14 cellular contexts compared by ENCODE assay signal in the genomic region with DNA sequence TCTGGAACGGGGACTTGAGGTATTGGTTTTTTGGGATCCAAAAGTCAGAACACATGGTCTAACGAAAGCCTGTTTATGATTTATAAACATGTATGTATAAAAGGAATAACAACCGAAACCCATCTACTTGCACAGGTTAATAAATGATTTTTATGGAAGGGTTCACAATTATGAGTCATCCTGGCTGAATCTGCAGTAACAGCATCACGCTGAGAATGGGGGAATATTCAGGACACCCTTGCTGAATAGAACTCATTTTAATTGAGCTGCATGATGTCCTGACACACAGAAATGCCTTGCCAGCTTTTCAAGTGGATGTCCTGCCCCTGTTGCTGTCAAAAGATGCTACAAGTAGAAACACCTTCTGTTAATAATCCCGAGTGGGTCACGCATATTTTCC.
"Had no signal": no experiment of that assay in that cellular context is flagged by ENCODE, and none has a peak within 500 bp of the region (broad histone marks: within the 10 kb centered on the region; RNA-seq: fewer than 3 reads in every experiment).

No MANE protein-coding gene starts in this region.

- H3K9me3 ChIP-seq: stomach, thoracic aorta had no signal

- H3K4me3 ChIP-seq: stomach, thoracic aorta had no signal

- DNase-seq: activated CD4-positive, alpha-beta T cell treated with anti-CD3 and anti-CD28 coated beads for 4 hours; activated CD8-positive, alpha-beta memory T cell treated with anti-CD3 and anti-CD28 coated beads, Interleukin-2, amount 50 U/mL, for 48 hours; activated CD8-positive, alpha-beta T cell treated with anti-CD3 and anti-CD28 coated beads, Interleukin-2, amount 10 ng/mL, durations not matched to agents 7 days and 5 days; activated naive CD4-positive, alpha-beta T cell treated with Interleukin-2 at 50 U/mL for 16 hours; effector memory CD8-positive, alpha-beta T cell; head of caudate nucleus; islet precursor cell; left ventricle myocardium superior; retina; stimulated activated CD4-positive, alpha-beta T cell treated with anti-CD3 and anti-CD28 coated beads, Interleukin-4, amount 100 ng/mL, for 4 hours; stomach; T-helper 9 cell had no signal

- ATAC-seq: activated CD8-positive, alpha-beta T cell treated with anti-CD3 and anti-CD28 coated beads, Interleukin-2, amount 10 ng/mL, durations not matched to agents 7 days and 5 days; effector memory CD8-positive, alpha-beta T cell; left ventricle myocardium superior had no signal

- H3K27ac ChIP-seq: stomach, thoracic aorta, VCaP had no signal

- H3K4me1 ChIP-seq: stomach had no signal

- H3K36me3 ChIP-seq: stomach, thoracic aorta had no signal
